ENCODE assay signal across 28 cellular contexts in genomic region chr3:64450396-64450956, GRCh38.
DNase-seq lines count a peak whose midpoint lies in the region; ATAC-seq and TF ChIP-seq lines count a peak whose summit lies in the region.
"Had no signal": no experiment of that assay in that cellular context is flagged by ENCODE, and none has a peak within 500 bp of the region (broad histone marks: within the 10 kb centered on the region; RNA-seq: fewer than 3 reads in every experiment).

No MANE protein-coding gene starts in this region.

- DNase-seq in GM12865 (ENCODE audit: low read depth) (peak; percentile 22), mesenchymal stem cell (no peak), GM13976 (ENCODE audit: low spot score) (no peak)
- DNase-seq in activated CD4-positive, alpha-beta T cell treated with anti-CD3 and anti-CD28 coated beads for 1 hour: no peak
- DNase-seq: 8988T; ACHN; BE2C; Calu3; CD8-positive, alpha-beta memory T cell; DND-41; GOT3; HCEC 1CT; KG1; MM.1S; NCI-H2029; NCI-H446 treated with DMSO at 0.1 percent for 48 hours; NCI-H526; NCI-H82; NK-92 treated with Interleukin-12 subunit alpha and Interleukin-12 subunit beta, amount 100 ng/mL, for 24 hours; Peyer's patch; SHP77 treated with DMSO at 0.1 percent for 48 hours; T-helper 1 cell had no signal

- H3K27me3 Mint-ChIP-seq in activated T-helper 17 cell treated with anti-CD3 and anti-CD28 coated beads, Interleukin-2, amount 50 U/mL, for 72 hours: peaks cover 43% of the 10 kb centered on the region

- H4K91ac ChIP-seq in mesenchymal stem cell (ENCODE audit: low read length): no peak overlapping the region

- H3K79me2 ChIP-seq in OCI-LY3 (ENCODE audit: low read length): no peaks in the 10 kb centered on the region

- 81% methylated on average over 4 of the region's 5 CpGs for WGBS in mesenchymal stem cell

- in situ Hi-C loops in GM13976 (cut with MboI; ENCODE audit: low sequenced_read_pairs, unreplicated experiment): loop anchor here (25.0 kb wide), 1 partner anchor 613 kb away; no protein-coding TSS in a partner anchor

- H3K27ac ChIP-seq in OCI-LY3 (ENCODE audit: low read length) (peak overlapping the region; percentile 82), mesenchymal stem cell (ENCODE audit: low read length, poor library complexity, severe bottlenecking) (no peak overlapping the region)
- H3K27ac ChIP-seq: Peyer's patch had no signal

- no peak overlapping the region for H3K14ac ChIP-seq in mesenchymal stem cell (ENCODE audit: low read length in 2 of 2)

- no peaks in the 10 kb centered on the region for H3K27me3 ChIP-seq in OCI-LY3 (ENCODE audit: low read depth, low read length)
- peaks cover 11 to 23% of the 10 kb centered on the region in 2 experiments for H3K27me3 ChIP-seq in mesenchymal stem cell (ENCODE audit: control insufficient read depth in 1 of 2, insufficient read depth in 1 of 2, low read length in 2 of 2)
- H3K27me3 ChIP-seq: Peyer's patch had no signal

- H3K4me3 ChIP-seq in GM12865 (ENCODE audit: low read depth, low read length): no peak overlapping the region
- peak overlapping the region; percentile 47 for H3K4me3 ChIP-seq in OCI-LY3 (ENCODE audit: low read length)
- H3K4me3 ChIP-seq in mesenchymal stem cell (ENCODE audit: insufficient read depth in 1 of 2, low read depth in 1 of 2, low read length in 2 of 2): no peak overlapping the region
- H3K4me3 ChIP-seq: Peyer's patch had no signal

- H3K9me3 ChIP-seq in OCI-LY3 (ENCODE audit: insufficient read depth, low read length): no peaks in the 10 kb centered on the region
- H3K9me3 ChIP-seq in mesenchymal stem cell (ENCODE audit: control insufficient read depth, low read length): no peaks in the 10 kb centered on the region
- H3K9me3 ChIP-seq: BE2C, Peyer's patch had no signal

- no peaks in the 10 kb centered on the region for H3K9me3 Mint-ChIP-seq in activated T-helper 17 cell treated with anti-CD3 and anti-CD28 coated beads, Interleukin-2, amount 50 U/mL, for 72 hours
- H3K9me3 Mint-ChIP-seq: T-helper 2 cell treated with Interferon-gamma antibody and Interleukin-4, amounts not matched to agents 5 μg/mL and 100 μg/mL, for 36 hours had no signal

- H3K27ac Mint-ChIP-seq in activated T-helper 17 cell treated with anti-CD3 and anti-CD28 coated beads, Interleukin-2, amount 50 U/mL, for 72 hours: no peak overlapping the region
- H3K27ac Mint-ChIP-seq: CD14-positive monocyte; T-helper 2 cell treated with Interferon-gamma antibody and Interleukin-4, amounts not matched to agents 5 μg/mL and 100 μg/mL, for 36 hours had no signal

- no peak overlapping the region for H2BK15ac ChIP-seq in mesenchymal stem cell (ENCODE audit: low read depth, poor library complexity, severe bottlenecking)

- H4K20me1 ChIP-seq in OCI-LY3 (ENCODE audit: insufficient read depth, low read length): no peaks in the 10 kb centered on the region

- H4K8ac ChIP-seq in mesenchymal stem cell (ENCODE audit: low read length): no peak overlapping the region

- H3K9ac ChIP-seq in OCI-LY3 (ENCODE audit: low read length) (peak overlapping the region; percentile 37), mesenchymal stem cell (ENCODE audit: low read length) (no peak overlapping the region)

- H3K79me1 ChIP-seq in mesenchymal stem cell (replicated peaks; ENCODE audit: low read length, poor library complexity, severe bottlenecking): no peaks in the 10 kb centered on the region

- H3K18ac ChIP-seq in mesenchymal stem cell (ENCODE audit: low read depth in 1 of 2, low read length in 2 of 2): no peak overlapping the region

- peak; percentile 43 for ATAC-seq in GM21390 (IDR thresholded peaks at IDR 0.05; ENCODE audit: unreplicated experiment)
- ATAC-seq in HG02852 (IDR thresholded peaks at IDR 0.05; ENCODE audit: unreplicated experiment): peak; percentile 29
- ATAC-seq in activated T-helper 17 cell treated with anti-CD3 and anti-CD28 coated beads, Interleukin-2, amount 50 U/mL, for 72 hours (replicated peaks): no peak

- H2BK5ac ChIP-seq in mesenchymal stem cell (ENCODE audit: low read depth, low read length, poor library complexity, severe bottlenecking): no peak overlapping the region

- no peaks in the 10 kb centered on the region for H3K36me3 ChIP-seq in OCI-LY3 (replicated peaks; ENCODE audit: low read depth, low read length)
- H3K36me3 ChIP-seq in mesenchymal stem cell (ENCODE audit: control insufficient read depth in 1 of 2, insufficient read depth in 2 of 2, low read depth in 1 of 2, low read length in 2 of 2): no peaks in the 10 kb centered on the region
- H3K36me3 ChIP-seq: BE2C, Peyer's patch had no signal

- H3K4me1 Mint-ChIP-seq in activated T-helper 17 cell treated with anti-CD3 and anti-CD28 coated beads, Interleukin-2, amount 50 U/mL, for 72 hours: no peaks in the 10 kb centered on the region
- H3K4me1 Mint-ChIP-seq: CD14-positive monocyte; CD8-positive, alpha-beta memory T cell had no signal

- no peak overlapping the region for H2AK5ac ChIP-seq in mesenchymal stem cell (ENCODE audit: low read length, severe bottlenecking)

- no peak overlapping the region for H2BK120ac ChIP-seq in mesenchymal stem cell (ENCODE audit: low read depth, low read length)

- H3K4me1 ChIP-seq in OCI-LY3 (ENCODE audit: low read length): peaks cover 76% of the 10 kb centered on the region
- peaks cover 4% of the 10 kb centered on the region for H3K4me1 ChIP-seq in mesenchymal stem cell (ENCODE audit: control insufficient read depth, insufficient read depth, low read depth, low read length)
- H3K4me1 ChIP-seq: BE2C, Peyer's patch had no signal

- H3K4ac ChIP-seq in mesenchymal stem cell (ENCODE audit: low read depth in 1 of 2, low read length in 2 of 2): no peak overlapping the region

- TF ChIP-seq CTCF in GM12865 (IDR thresholded peaks at IDR 0.05; ENCODE audit: insufficient read depth, low read depth, low read length, missing control alignments): no peak
- TF ChIP-seq CTCF in OCI-LY3 (IDR thresholded peaks at IDR 0.05; ENCODE audit: low read depth, low read length): no peak
- TF ChIP-seq CTCF in GM13976 (IDR thresholded peaks at IDR 0.05; ENCODE audit: borderline replicate concordance, control extremely low read depth, extremely low read depth, insufficient read depth, missing control alignments): no peak

- no peak overlapping the region for H3K23ac ChIP-seq in mesenchymal stem cell (ENCODE audit: low read length in 2 of 2)

- H3K4me2 ChIP-seq in OCI-LY3 (ENCODE audit: low read length) (peak overlapping the region; percentile 77), mesenchymal stem cell (ENCODE audit: low read length, poor library complexity, severe bottlenecking) (no peak overlapping the region)

- H2AFZ ChIP-seq in OCI-LY3 (ENCODE audit: low read depth, low read length): no peak overlapping the region
- no peak overlapping the region for H2AFZ ChIP-seq in mesenchymal stem cell (ENCODE audit: low read depth, low read length)

- H2BK12ac ChIP-seq in mesenchymal stem cell (ENCODE audit: low read length in 2 of 2): no peak overlapping the region

- no peak overlapping the region for H3K4me3 Mint-ChIP-seq in activated T-helper 17 cell treated with anti-CD3 and anti-CD28 coated beads, Interleukin-2, amount 50 U/mL, for 72 hours
- H3K4me3 Mint-ChIP-seq: CD14-positive monocyte; CD8-positive, alpha-beta memory T cell; T-helper 2 cell treated with Interferon-gamma antibody and Interleukin-4, amounts not matched to agents 5 μg/mL and 100 μg/mL, for 36 hours had no signal

- no peaks in the 10 kb centered on the region for H3K36me3 Mint-ChIP-seq in activated T-helper 17 cell treated with anti-CD3 and anti-CD28 coated beads, Interleukin-2, amount 50 U/mL, for 72 hours (ENCODE audit: low read depth)
- H3K36me3 Mint-ChIP-seq: CD14-positive monocyte; CD8-positive, alpha-beta memory T cell had no signal
